1 cellular context compared by ENCODE assay signal in the genomic region with DNA sequence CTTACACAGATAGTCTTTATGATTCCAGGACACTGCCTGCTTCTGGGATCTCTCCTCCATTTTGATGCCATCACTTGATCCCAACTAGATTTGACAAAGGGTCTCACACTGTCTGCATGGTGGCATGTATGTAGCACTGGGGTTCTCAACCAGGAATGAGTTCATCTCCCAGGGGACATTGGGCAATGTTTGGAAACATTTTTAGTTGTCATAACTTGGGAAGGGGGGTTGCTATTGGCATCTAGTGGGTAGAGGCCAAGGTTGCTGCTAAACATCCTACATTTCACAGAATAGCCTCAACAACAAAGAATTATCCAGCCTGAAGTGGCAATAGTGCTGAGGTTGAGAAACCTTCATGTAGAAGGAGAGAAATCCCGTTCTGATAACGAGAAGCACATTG.
TF ChIP-seq lines count a peak whose summit lies in the region.

No MANE protein-coding gene starts in this region.

TF ChIP-seq in GM12878, 131 proteins besides CTCF, POLR2A, EP300 and RAD21:
- TF ChIP-seq ZBTB33 (IDR thresholded peaks at IDR 0.05) (no peak), JUNB (IDR thresholded peaks at IDR 0.05) (no peak), KLF5 (IDR thresholded peaks at IDR 0.05; ENCODE audit: partially characterized antibody) (no peak), TCF7 (IDR thresholded peaks at IDR 0.05; ENCODE audit: borderline replicate concordance) (no peak), EED (IDR thresholded peaks at IDR 0.05; ENCODE audit: low read depth) (no peak), SUPT20H (IDR thresholded peaks at IDR 0.05; ENCODE audit: borderline replicate concordance, control insufficient read depth, low read depth, low read length) (no peak), CHD2 (IDR thresholded peaks at IDR 0.05; ENCODE audit: borderline replicate concordance, low read depth, low read length) (no peak), CREB1 (IDR thresholded peaks at IDR 0.05; ENCODE audit: low read depth) (no peak), ZBTB40 (IDR thresholded peaks at IDR 0.05; ENCODE audit: borderline replicate concordance) (no peak), KDM1A (IDR thresholded peaks at IDR 0.05; ENCODE audit: borderline replicate concordance) (no peak), MEF2A (IDR thresholded peaks at IDR 0.05; ENCODE audit: insufficient read depth, low read depth, low read length) (no peak)
- TF ChIP-seq, protein P1, sequence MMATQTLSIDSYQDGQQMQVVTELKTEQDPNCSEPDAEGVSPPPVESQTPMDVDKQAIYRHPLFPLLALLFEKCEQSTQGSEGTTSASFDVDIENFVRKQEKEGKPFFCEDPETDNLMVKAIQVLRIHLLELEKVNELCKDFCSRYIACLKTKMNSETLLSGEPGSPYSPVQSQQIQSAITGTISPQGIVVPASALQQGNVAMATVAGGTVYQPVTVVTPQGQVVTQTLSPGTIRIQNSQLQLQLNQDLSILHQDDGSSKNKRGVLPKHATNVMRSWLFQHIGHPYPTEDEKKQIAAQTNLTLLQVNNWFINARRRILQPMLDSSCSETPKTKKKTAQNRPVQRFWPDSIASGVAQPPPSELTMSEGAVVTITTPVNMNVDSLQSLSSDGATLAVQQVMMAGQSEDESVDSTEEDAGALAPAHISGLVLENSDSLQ (IDR thresholded peaks at IDR 0.05) = no peak
